Comparison of ENCODE assay signal across 10 cellular contexts in genomic region chr19:13436352-13436751, GRCh38.
"Had no signal": no experiment of that assay in that cellular context is flagged by ENCODE, and none has a peak within 500 bp of the region (broad histone marks: within the 10 kb centered on the region; RNA-seq: fewer than 3 reads in every experiment).

No MANE protein-coding gene starts in this region.

- H3K9me3 Mint-ChIP-seq: GM23338, H9, HFFc6 had no signal

- DNase-seq: H9, HCEC 1CT, HFFc6, IMR-90, KBM-7 had no signal

- H3K4me2 ChIP-seq: GM23338, KMS-11 had no signal

- H2AFZ ChIP-seq: GM23338 had no signal

- H3K27ac Mint-ChIP-seq: GM23338, H9, HFFc6 had no signal

- ATAC-seq: GM23338 had no signal

- H3K4me3 ChIP-seq: GM23338 had no signal

- H3K4me3 Mint-ChIP-seq: GM23338, H9, HFFc6 had no signal

- H3K27ac ChIP-seq: HL-60, KMS-11 had no signal

- H3K9ac ChIP-seq: KMS-11 had no signal

- FAIRE-seq: H1, H54 had no signal
